Comparison of ENCODE assay signal across 12 cellular contexts in the genomic region with DNA sequence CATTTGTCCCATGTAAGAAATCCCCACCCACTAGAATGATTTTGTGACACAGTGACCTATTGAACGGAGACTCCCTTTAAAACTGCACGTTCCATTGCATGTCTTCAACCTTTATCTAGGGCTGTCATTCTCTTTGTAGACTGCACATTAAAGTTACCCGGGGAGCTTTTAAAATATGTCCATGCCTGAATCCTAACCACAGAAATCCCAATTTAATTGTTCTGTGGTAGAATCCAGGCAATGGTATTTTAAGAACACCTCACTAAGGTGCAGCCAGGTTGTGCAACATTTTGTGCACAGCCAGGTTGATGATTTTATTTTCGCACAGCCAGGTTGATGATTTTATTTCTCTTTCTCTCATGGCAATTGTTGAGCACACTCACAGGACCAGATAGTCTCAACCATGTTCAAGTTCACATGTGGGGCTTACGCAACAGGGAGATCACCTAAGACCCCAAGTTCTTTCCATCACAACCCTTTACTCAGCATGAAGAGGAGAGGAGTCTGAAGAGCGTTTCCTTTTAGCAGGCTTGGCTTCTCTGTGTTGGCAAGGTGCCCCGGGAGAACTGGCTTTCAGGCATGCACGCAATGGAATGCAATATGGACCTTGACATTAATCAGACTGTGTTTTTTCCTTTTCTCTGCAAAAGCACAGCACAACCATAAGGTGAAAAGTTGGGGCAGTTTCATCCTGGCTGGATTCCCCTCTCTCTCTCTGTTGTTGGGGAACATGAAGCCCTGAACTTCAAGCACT.
DNase-seq lines count a peak whose midpoint lies in the region; TF ChIP-seq lines count a peak whose summit lies in the region.
"Had no signal": no experiment of that assay in that cellular context is flagged by ENCODE, and none has a peak within 500 bp of the region (broad histone marks: within the 10 kb centered on the region; RNA-seq: fewer than 3 reads in every experiment).

No MANE protein-coding gene starts in this region.

- in situ Hi-C loops in brain microvascular endothelial cell (cut with HindIII; ENCODE audit: low pct_ligation_motif_present, low sequenced_read_pairs), result no loop called here
- in situ Hi-C loops in HAP-1 (cut with MboI; ENCODE audit: low sequenced_read_pairs), result no loop called here

- H3K27me3 ChIP-seq in brain microvascular endothelial cell (replicated peaks) (no peaks in the 10 kb centered on the region), stomach (no peaks in the 10 kb centered on the region), HAP-1 (ENCODE audit: low read depth) (no peaks in the 10 kb centered on the region)

- DNase-seq in HFF-Myc (ENCODE audit: extremely low read depth, low read depth) (peak; percentile 26), brain microvascular endothelial cell (peak; percentile 72), iris pigment epithelial cell (ENCODE audit: low read depth) (peak; percentile 86), stomach (peak; percentile 65), HAP-1 (ENCODE audit: low spot score in 2 of 2) (no peak), MV-4-11 (lab: John Stamatoyannopoulos, UW) (no peak), T-helper 9 cell (no peak), erythroblast (lab: John Stamatoyannopoulos, UW) (no peak)
- DNase-seq: activated CD4-positive, alpha-beta T cell treated with anti-CD3 and anti-CD28 coated beads for 48 hours; NK-92 treated with Interleukin-12 subunit alpha and Interleukin-12 subunit beta, amount 100 ng/mL, for 24 hours; stimulated activated CD4-positive, alpha-beta T cell treated with anti-CD3 and anti-CD28 coated beads, Interleukin-4, amount 100 ng/mL, for 1 hour had no signal

- H3K27ac ChIP-seq in brain microvascular endothelial cell (no peak overlapping the region), stomach (no peak overlapping the region)

- TF ChIP-seq POLR2A in stomach (IDR thresholded peaks at IDR 0.05), result no peak
- no peak for TF ChIP-seq POLR2A in erythroblast (IDR thresholded peaks at IDR 0.05; ENCODE audit: low read length)

- H3K36me3 ChIP-seq in brain microvascular endothelial cell (replicated peaks) (no peaks in the 10 kb centered on the region), stomach (no peaks in the 10 kb centered on the region), HAP-1 (replicated peaks) (no peaks in the 10 kb centered on the region)

- intact Hi-C loops in stomach (cut with DNase I; ENCODE audit: low total_unique reads), result no loop called here

- no peak for TF ChIP-seq CTCF in HFF-Myc (IDR thresholded peaks at IDR 0.05; ENCODE audit: low read depth, low read length, missing control alignments)
- TF ChIP-seq CTCF in brain microvascular endothelial cell (IDR thresholded peaks at IDR 0.05; ENCODE audit: low read depth, low read length, missing control alignments), result no peak
- TF ChIP-seq CTCF in stomach (IDR thresholded peaks at IDR 0.05), result no peak

- TF ChIP-seq EP300 in stomach (IDR thresholded peaks at IDR 0.05), result no peak

- H3K4me1 ChIP-seq in stomach (peaks cover 0 to 18% (median 9%) of the 10 kb centered on the region in 4 donors), HAP-1 (no peaks in the 10 kb centered on the region)

- WGBS in stomach, 5 donors, result 32 to 43% (median 36%) methylated on average over 8 of the region's 8 CpGs

- H3K4me3 ChIP-seq in HFF-Myc (replicated peaks; ENCODE audit: low read depth, low read length) (no peak overlapping the region), brain microvascular endothelial cell (ENCODE audit: low read depth, low read length) (no peak overlapping the region), stomach (no peak overlapping the region), HAP-1 (no peak overlapping the region)
- H3K4me3 ChIP-seq: K562 had no signal

- H3K9me3 ChIP-seq in stomach, result no peaks in the 10 kb centered on the region
- no peaks in the 10 kb centered on the region for H3K9me3 ChIP-seq in HAP-1

Comparison
In these comparisons a context has a peak if more than half of its experiments do, and no peak if none do; other contexts are left out.
1. DNase-seq: peak in HFF-Myc (single experiment), brain microvascular endothelial cell (single experiment), iris pigment epithelial cell (single experiment) and stomach (single experiment); none in HAP-1 (0 of 2), MV-4-11 (single experiment), T-helper 9 cell (single experiment) and erythroblast (0 of 2).